ENCODE assay signal across 17 cellular contexts in genomic region chr5:88834108-88834462, GRCh38. TPM values are rescaled to one million over a fixed set of nuclear protein-coding genes. Genes with fewer than 3 reads are reported as not detected.
A peak's percentile ranks its signal among the peaks of the same experiment; 100 is the strongest.
DNase-seq lines count a peak whose midpoint lies in the region; ATAC-seq and TF ChIP-seq lines count a peak whose summit lies in the region.
"Had no signal": no experiment of that assay in that cellular context is flagged by ENCODE, and none has a peak within 500 bp of the region (broad histone marks: within the 10 kb centered on the region; RNA-seq: fewer than 3 reads in every experiment).

No MANE protein-coding gene starts in this region.

- H3K4me1 ChIP-seq in heart left ventricle (peaks cover 8 to 93% (median 70%) of the 10 kb centered on the region in 12 donors), esophagus (ENCODE audit: control insufficient read depth in 2 of 2, insufficient read depth in 2 of 2, low read length in 1 of 2) (no peaks in the 10 kb centered on the region), aorta (ENCODE audit: control insufficient read depth in 1 of 2, insufficient read depth in 2 of 2, low read length in 2 of 2) (peaks cover 9% of the 10 kb centered on the region in 2 donors)
- H3K4me1 ChIP-seq: A549 had no signal

- intact Hi-C loops in heart left ventricle (cut with DNase I) = loop anchor here in 3 of 10 donors (5.0 to 10.0 kb wide), 3 partner anchors 47 to 99 kb away; partner anchors contain the start of gene MEF2C (in 1 of the 3)
- intact Hi-C loops in left cardiac atrium (cut with DNase I) = loop anchor here (10.0 kb wide), 2 partner anchors 51 to 99 kb away; partner anchors contain the start of gene MEF2C (in 1 of the 2)
- intact Hi-C loops in aorta (cut with DNase I) = loop anchor here in 1 of 2 donors (5.0 kb wide), 1 partner anchor 102 kb away; no protein-coding TSS in a partner anchor

- no peak for TF ChIP-seq POLR2A in heart left ventricle (IDR thresholded peaks at IDR 0.05)

- H3K9me3 ChIP-seq in heart left ventricle (no peaks in the 10 kb centered on the region), esophagus (ENCODE audit: control insufficient read depth in 2 of 2, insufficient read depth in 1 of 2, low read depth in 1 of 2, low read length in 1 of 2) (no peaks in the 10 kb centered on the region), aorta (ENCODE audit: control insufficient read depth, low read length) (no peaks in the 10 kb centered on the region)
- H3K9me3 ChIP-seq: A549, SJSA1 had no signal

- H3K27ac ChIP-seq in heart left ventricle (peak overlapping the region; percentile 56 to 93 (median 87)), esophagus (ENCODE audit: low read depth in 2 of 2, low read length in 1 of 2) (peak overlapping the region; percentile 40 to 57), aorta (ENCODE audit: low read depth in 1 of 2, low read length in 2 of 2) (peak overlapping the region; percentile 71 to 93)
- H3K27ac ChIP-seq: A549, SJSA1, WERI-Rb-1 had no signal

- no peak overlapping the region for H3K4me3 Mint-ChIP-seq in nephron progenitor cell
- H3K4me3 Mint-ChIP-seq: endodermal cell had no signal

- TF ChIP-seq CTCF in heart left ventricle (IDR thresholded peaks at IDR 0.05) = no peak
- TF ChIP-seq CTCF in nephron progenitor cell (IDR thresholded peaks at IDR 0.05) = no peak

- no peaks in the 10 kb centered on the region for H3K27me3 ChIP-seq in heart left ventricle
- H3K27me3 ChIP-seq in esophagus (ENCODE audit: control insufficient read depth in 1 of 2, insufficient read depth in 2 of 2, low read length in 2 of 2) = no peaks in the 10 kb centered on the region
- H3K27me3 ChIP-seq in aorta (ENCODE audit: control insufficient read depth in 1 of 2, insufficient read depth in 2 of 2, low read length in 1 of 2) = no peaks in the 10 kb centered on the region
- H3K27me3 ChIP-seq: SJSA1 had no signal

- H3K4me3 ChIP-seq in heart left ventricle (peak overlapping the region in 8 of 12 donors; percentile 21 to 41 (median 36)), esophagus (ENCODE audit: low read depth in 1 of 2, low read length in 2 of 2) (no peak overlapping the region), aorta (ENCODE audit: low read length in 2 of 2) (no peak overlapping the region)
- H3K4me3 ChIP-seq: A549, SJSA1 had no signal

- H3K36me3 ChIP-seq in heart left ventricle (peaks cover 0 to 4% (median 0%) of the 10 kb centered on the region in 9 donors), esophagus (ENCODE audit: control insufficient read depth in 2 of 2, insufficient read depth in 2 of 2, low read length in 1 of 2) (no peaks in the 10 kb centered on the region), aorta (ENCODE audit: control insufficient read depth in 1 of 2, insufficient read depth in 2 of 2, low read length in 1 of 2) (no peaks in the 10 kb centered on the region)
- H3K36me3 ChIP-seq: SJSA1, WERI-Rb-1 had no signal

- ATAC-seq in heart left ventricle = peak in 1 of 4 donors; percentile 1
- ATAC-seq in left cardiac atrium = no peak
- no peak for ATAC-seq in aorta (ENCODE audit: low FRiP score)
- ATAC-seq: A549 had no signal

- no peaks in the 10 kb centered on the region for H3K36me3 Mint-ChIP-seq in nephron progenitor cell (ENCODE audit: low read depth)

- no peaks in the 10 kb centered on the region for H3K9me3 Mint-ChIP-seq in nephron progenitor cell
- H3K9me3 Mint-ChIP-seq: endodermal cell had no signal

- peak overlapping the region; percentile 66 for H3K27ac Mint-ChIP-seq in nephron progenitor cell
- H3K27ac Mint-ChIP-seq: endodermal cell had no signal

- peaks cover 6% of the 10 kb centered on the region for H3K27me3 Mint-ChIP-seq in nephron progenitor cell (ENCODE audit: low read depth, poor library complexity)

- no peaks in the 10 kb centered on the region for H3K4me1 Mint-ChIP-seq in nephron progenitor cell

- 48 to 55% (median 52%) methylated on average over 3 of the region's 3 CpGs for WGBS in heart left ventricle, 4 donors
- 83 to 87% methylated on average over 3 of the region's 3 CpGs for WGBS in esophagus, 2 donors
- WGBS in aorta, 2 donors = 54 to 60% methylated on average over 3 of the region's 3 CpGs

- DNase-seq in heart left ventricle (no peak), left cardiac atrium (no peak), nephron progenitor cell (no peak), aorta (no peak), NCI-H1417 (lab: John Stamatoyannopoulos, UW) (no peak), activated gamma-delta T cell (lab: John Stamatoyannopoulos, UW) (no peak)
- DNase-seq in stimulated activated naive CD4-positive, alpha-beta T cell (lab: John Stamatoyannopoulos, UW) = no peak
- DNase-seq: activated T-cell treated with anti-CD3 and anti-CD28 coated beads for 4 hours, endodermal cell, NCI-H1436 treated with DMSO at 0.1 percent for 48 hours, NCI-H526 treated with DMSO at 0.1 percent for 48 hours, retina, trophoblast cell, WERI-Rb-1 had no signal

RNA-seq across cellular contexts. Expression of gene MEF2C, which starts 48.9 kb away (rescaled TPM):
- 10 to 100 TPM; 36.8 to 98.5 (median 58.6) TPM for total RNA-seq in heart left ventricle
- 10 to 100 TPM; 15.5 to 18.3 TPM for polyA plus RNA-seq in heart left ventricle
- 10 to 100 TPM; 48.3 to 53.7 TPM for total RNA-seq in left cardiac atrium
- polyA plus RNA-seq in esophagus = 1 to 10 TPM; 1.6 to 1.7 TPM
- 100 to 1,000 TPM; 137 to 186 TPM for total RNA-seq in aorta
- polyA plus RNA-seq in aorta = 10 to 100 TPM; 22.0 to 23.7 TPM

Comparison
In these comparisons a context has a peak if more than half of its experiments do, and no peak if none do; other contexts are left out.
1. H3K4me3 ChIP-seq: peak in heart left ventricle (8 of 12); none in esophagus (0 of 2) and aorta (0 of 2).
2. Peak in every context shown above with its lines, with median percentiles within 50 percentile points of each other: H3K27ac ChIP-seq.